Comparison of ENCODE assay signal across 16 cellular contexts in the genomic region with DNA sequence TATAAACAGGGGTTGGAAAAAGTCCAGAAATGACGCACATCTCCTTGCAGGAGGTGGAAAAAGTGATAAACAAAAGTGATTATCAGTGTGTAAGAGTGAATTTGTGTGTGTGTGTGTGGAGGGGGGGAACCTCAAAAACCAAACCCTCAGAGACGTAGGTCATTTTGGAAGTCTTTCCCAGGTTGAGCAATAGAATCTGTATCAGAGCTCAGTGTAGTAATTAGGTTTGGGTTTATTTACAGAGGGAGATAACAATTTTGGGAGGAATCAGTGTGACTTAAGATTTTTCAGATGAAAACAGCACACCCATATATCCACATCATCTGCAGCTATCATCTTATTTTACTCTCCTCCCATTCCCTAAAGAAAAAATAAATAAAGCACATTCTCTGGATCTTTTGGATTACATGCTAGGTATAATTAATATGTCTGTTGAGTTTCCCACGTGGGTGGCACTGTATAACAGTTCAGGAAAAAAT.
DNase-seq lines count a peak whose midpoint lies in the region; ATAC-seq and TF ChIP-seq lines count a peak whose summit lies in the region.
"Had no signal": no experiment of that assay in that cellular context is flagged by ENCODE, and none has a peak within 500 bp of the region (broad histone marks: within the 10 kb centered on the region; RNA-seq: fewer than 3 reads in every experiment).

No MANE protein-coding gene starts in this region.

- H3K36me3 Mint-ChIP-seq in activated T-cell treated with anti-CD3 and anti-CD28 coated beads, Interleukin-2, amount 50 U/mL, for 4 hours (ENCODE audit: insufficient read depth), result peaks cover 2% of the 10 kb centered on the region
- peaks cover 16% of the 10 kb centered on the region for H3K36me3 Mint-ChIP-seq in activated T-helper 2 cell treated with anti-CD3 and anti-CD28 coated beads, Interferon-gamma antibody, Interleukin-2, Interleukin-4, amounts not matched to agents 10 μg/mL and 5 μg/mL and 100 μg/mL, durations not matched to agents 14 hours and 24 hours and 36 hours (ENCODE audit: low read depth)
- H3K36me3 Mint-ChIP-seq in stimulated activated effector memory CD8-positive, alpha-beta T cell treated with anti-CD3 and anti-CD28 coated beads, Interleukin-12 subunit alpha, Interleukin-12 subunit beta, amount 100 ng/mL, for 72 hours, result peaks cover 5% of the 10 kb centered on the region

- intact Hi-C loops in activated T-helper 2 cell treated with anti-CD3 and anti-CD28 coated beads, Interferon-gamma antibody, Interleukin-2, Interleukin-4, amounts not matched to agents 10 μg/mL and 5 μg/mL and 100 μg/mL, durations not matched to agents 14 hours and 24 hours and 36 hours (cut with micrococcal nuclease), result loop anchor here (1.0 to 2.0 kb wide), 3 partner anchors 30 to 58 kb away; no protein-coding TSS in a partner anchor

- no peaks in the 10 kb centered on the region for H3K36me3 ChIP-seq in HEK293 (ENCODE audit: control insufficient read depth in 2 of 2, insufficient read depth in 1 of 2, low read length in 2 of 2)
- H3K36me3 ChIP-seq: tibial nerve had no signal

- peak; percentile 21 to 38 for ATAC-seq in activated T-cell treated with anti-CD3 and anti-CD28 coated beads, Interleukin-2, amount 50 U/mL, for 4 hours
- no peak for ATAC-seq in stimulated activated effector memory CD8-positive, alpha-beta T cell treated with anti-CD3 and anti-CD28 coated beads, Interleukin-12 subunit alpha, Interleukin-12 subunit beta, amount 100 ng/mL, for 72 hours
- no peak for ATAC-seq in GM21723 (IDR thresholded peaks at IDR 0.05; ENCODE audit: unreplicated experiment)
- ATAC-seq: activated CD4-positive, CD25-positive, alpha-beta regulatory T cell treated with anti-CD3 and anti-CD28 coated beads, Interleukin-2, amount 50 U/mL, for 24 hours had no signal

- peaks cover 10% of the 10 kb centered on the region for H3K4me1 ChIP-seq in HEK293 (ENCODE audit: control insufficient read depth, insufficient read depth, low read length)
- H3K4me1 ChIP-seq: tibial nerve had no signal

- DNase-seq in activated T-cell treated with anti-CD3 and anti-CD28 coated beads, Interleukin-2, amount 50 U/mL, for 4 hours, result no peak
- no peak for DNase-seq in activated T-cell treated with anti-CD3 and anti-CD28 coated beads for 4 hours
- no peak for DNase-seq in activated T-helper 2 cell treated with anti-CD3 and anti-CD28 coated beads, Interferon-gamma antibody, Interleukin-2, Interleukin-4, amounts not matched to agents 10 μg/mL and 5 μg/mL and 100 μg/mL, durations not matched to agents 14 hours and 24 hours and 36 hours (ENCODE audit: low spot score)
- DNase-seq in stimulated activated effector memory CD8-positive, alpha-beta T cell treated with anti-CD3 and anti-CD28 coated beads, Interleukin-12 subunit alpha, Interleukin-12 subunit beta, amount 100 ng/mL, for 72 hours (ENCODE audit: low spot score in 2 of 2), result no peak
- no peak for DNase-seq in NCI-H1436 (lab: John Stamatoyannopoulos, UW)
- DNase-seq in NCI-H510A treated with DMSO at 0.1 percent for 48 hours (lab: John Stamatoyannopoulos, UW), result no peak
- DNase-seq: activated effector memory CD4-positive, alpha-beta T cell treated with anti-CD3 and anti-CD28 coated beads, Interleukin-2, amount 50 U/mL, for 16 hours; effector memory CD4-positive, alpha-beta T cell; mesenchymal stem cell; NCI-H1048; occipital lobe had no signal

- POLR2A ChIA-PET in HEK293 (lab: Yijun Ruan, JAX), result no interaction called here

- H3K9me3 ChIP-seq in HEK293 (ENCODE audit: control insufficient read depth, insufficient read depth, low read depth, low read length), result no peaks in the 10 kb centered on the region
- H3K9me3 ChIP-seq: tibial nerve had no signal

- peak overlapping the region; percentile 63 for H3K27ac Mint-ChIP-seq in activated T-helper 2 cell treated with anti-CD3 and anti-CD28 coated beads, Interferon-gamma antibody, Interleukin-2, Interleukin-4, amounts not matched to agents 10 μg/mL and 5 μg/mL and 100 μg/mL, durations not matched to agents 14 hours and 24 hours and 36 hours
- H3K27ac Mint-ChIP-seq in stimulated activated effector memory CD8-positive, alpha-beta T cell treated with anti-CD3 and anti-CD28 coated beads, Interleukin-12 subunit alpha, Interleukin-12 subunit beta, amount 100 ng/mL, for 72 hours, result peak overlapping the region; percentile 2

- CTCF ChIA-PET in HEK293 (lab: Yijun Ruan, JAX), result interaction anchor here (0.8 to 1.0 kb wide), 2 partner anchors 164 to 229 kb away, joined by 3 to 4 read pairs; no protein-coding TSS in a partner anchor

- H3K4me3 ChIP-seq in HEK293 (ENCODE audit: low read depth, low read length), result no peak overlapping the region
- H3K4me3 ChIP-seq: GM23338, tibial nerve had no signal

- no peak overlapping the region for H3K4me3 Mint-ChIP-seq in activated T-cell treated with anti-CD3 and anti-CD28 coated beads, Interleukin-2, amount 50 U/mL, for 4 hours
- H3K4me3 Mint-ChIP-seq in activated T-helper 2 cell treated with anti-CD3 and anti-CD28 coated beads, Interferon-gamma antibody, Interleukin-2, Interleukin-4, amounts not matched to agents 10 μg/mL and 5 μg/mL and 100 μg/mL, durations not matched to agents 14 hours and 24 hours and 36 hours (ENCODE audit: low read depth), result no peak overlapping the region
- no peak overlapping the region for H3K4me3 Mint-ChIP-seq in stimulated activated effector memory CD8-positive, alpha-beta T cell treated with anti-CD3 and anti-CD28 coated beads, Interleukin-12 subunit alpha, Interleukin-12 subunit beta, amount 100 ng/mL, for 72 hours
- H3K4me3 Mint-ChIP-seq: GM23338 had no signal

- TF ChIP-seq CTCF in HEK293 (tag by site-specific recombination; IDR thresholded peaks at IDR 0.05), result no peak

- peak overlapping the region; percentile 25; the same call in 1 of the 2 replicates for H3K27ac ChIP-seq in HEK293 (ENCODE audit: extremely low read depth, low read depth, low read length)
- H3K27ac ChIP-seq: tibial nerve had no signal

- H3K27me3 Mint-ChIP-seq in activated T-cell treated with anti-CD3 and anti-CD28 coated beads, Interleukin-2, amount 50 U/mL, for 4 hours (ENCODE audit: low read depth), result no peaks in the 10 kb centered on the region
- H3K27me3 Mint-ChIP-seq in activated T-helper 2 cell treated with anti-CD3 and anti-CD28 coated beads, Interferon-gamma antibody, Interleukin-2, Interleukin-4, amounts not matched to agents 10 μg/mL and 5 μg/mL and 100 μg/mL, durations not matched to agents 14 hours and 24 hours and 36 hours (ENCODE audit: low read depth), result no peaks in the 10 kb centered on the region

- H3K4me1 Mint-ChIP-seq in activated T-cell treated with anti-CD3 and anti-CD28 coated beads, Interleukin-2, amount 50 U/mL, for 4 hours (ENCODE audit: low read depth), result peaks cover 49% of the 10 kb centered on the region
- peaks cover 56% of the 10 kb centered on the region for H3K4me1 Mint-ChIP-seq in activated T-helper 2 cell treated with anti-CD3 and anti-CD28 coated beads, Interferon-gamma antibody, Interleukin-2, Interleukin-4, amounts not matched to agents 10 μg/mL and 5 μg/mL and 100 μg/mL, durations not matched to agents 14 hours and 24 hours and 36 hours (ENCODE audit: low read depth)
- H3K4me1 Mint-ChIP-seq in stimulated activated effector memory CD8-positive, alpha-beta T cell treated with anti-CD3 and anti-CD28 coated beads, Interleukin-12 subunit alpha, Interleukin-12 subunit beta, amount 100 ng/mL, for 72 hours, result peaks cover 56% of the 10 kb centered on the region

- no peaks in the 10 kb centered on the region for H3K9me3 Mint-ChIP-seq in activated T-cell treated with anti-CD3 and anti-CD28 coated beads, Interleukin-2, amount 50 U/mL, for 4 hours
- H3K9me3 Mint-ChIP-seq in activated T-helper 2 cell treated with anti-CD3 and anti-CD28 coated beads, Interferon-gamma antibody, Interleukin-2, Interleukin-4, amounts not matched to agents 10 μg/mL and 5 μg/mL and 100 μg/mL, durations not matched to agents 14 hours and 24 hours and 36 hours, result peaks cover 4% of the 10 kb centered on the region
- no peaks in the 10 kb centered on the region for H3K9me3 Mint-ChIP-seq in stimulated activated effector memory CD8-positive, alpha-beta T cell treated with anti-CD3 and anti-CD28 coated beads, Interleukin-12 subunit alpha, Interleukin-12 subunit beta, amount 100 ng/mL, for 72 hours
- H3K9me3 Mint-ChIP-seq: GM23338 had no signal

TF ChIP-seq in HEK293, 187 proteins besides CTCF, POLR2A, EP300 and RAD21 (continues in another document):
- no peak for TF ChIP-seq ZNF211 (tag by site-specific recombination; IDR thresholded peaks at IDR 0.05; ENCODE audit: low read depth)
- no peak for TF ChIP-seq ZBTB1 (tag by site-specific recombination; IDR thresholded peaks at IDR 0.05)
- no peak for TF ChIP-seq ZNF324 (tag by site-specific recombination; IDR thresholded peaks at IDR 0.05)
- no peak for TF ChIP-seq ZNF623 (tag by site-specific recombination; IDR thresholded peaks at IDR 0.05)
- TF ChIP-seq, protein P1, sequence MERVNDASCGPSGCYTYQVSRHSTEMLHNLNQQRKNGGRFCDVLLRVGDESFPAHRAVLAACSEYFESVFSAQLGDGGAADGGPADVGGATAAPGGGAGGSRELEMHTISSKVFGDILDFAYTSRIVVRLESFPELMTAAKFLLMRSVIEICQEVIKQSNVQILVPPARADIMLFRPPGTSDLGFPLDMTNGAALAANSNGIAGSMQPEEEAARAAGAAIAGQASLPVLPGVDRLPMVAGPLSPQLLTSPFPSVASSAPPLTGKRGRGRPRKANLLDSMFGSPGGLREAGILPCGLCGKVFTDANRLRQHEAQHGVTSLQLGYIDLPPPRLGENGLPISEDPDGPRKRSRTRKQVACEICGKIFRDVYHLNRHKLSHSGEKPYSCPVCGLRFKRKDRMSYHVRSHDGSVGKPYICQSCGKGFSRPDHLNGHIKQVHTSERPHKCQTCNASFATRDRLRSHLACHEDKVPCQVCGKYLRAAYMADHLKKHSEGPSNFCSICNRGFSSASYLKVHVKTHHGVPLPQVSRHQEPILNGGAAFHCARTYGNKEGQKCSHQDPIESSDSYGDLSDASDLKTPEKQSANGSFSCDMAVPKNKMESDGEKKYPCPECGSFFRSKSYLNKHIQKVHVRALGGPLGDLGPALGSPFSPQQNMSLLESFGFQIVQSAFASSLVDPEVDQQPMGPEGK (tag by site-specific recombination; IDR thresholded peaks at IDR 0.05), result peak; percentile 42
- no peak for TF ChIP-seq ZNF501 (tag by site-specific recombination; IDR thresholded peaks at IDR 0.05)
- no peak for TF ChIP-seq GFI1B (tag by site-specific recombination; IDR thresholded peaks at IDR 0.05)
- 0 out of 2 replicates have a peak, but pooled peaks have one; percentile 43 for TF ChIP-seq WT1 (tag by site-specific recombination; IDR thresholded peaks at IDR 0.05)

Comparison
In these comparisons a context has a peak if more than half of its experiments do, and no peak if none do; other contexts are left out.
1. ATAC-seq: peak in activated T-cell treated with anti-CD3 and anti-CD28 coated beads, Interleukin-2, amount 50 U/mL, for 4 hours (2 of 2); none in stimulated activated effector memory CD8-positive, alpha-beta T cell treated with anti-CD3 and anti-CD28 coated beads, Interleukin-12 subunit alpha, Interleukin-12 subunit beta, amount 100 ng/mL, for 72 hours (single experiment) and GM21723 (single experiment).